1 cellular context compared by ENCODE assay signal in genomic region chr14:31286456-31287293, GRCh38.
TF ChIP-seq lines count a peak whose summit lies in the region.

No MANE protein-coding gene starts in this region.

TF ChIP-seq in HepG2, 621 proteins besides CTCF, POLR2A, EP300 and RAD21 (continued from another document and continues in another):
- TF ChIP-seq KIAA2018 (CRISPR knock-in tag; IDR thresholded peaks at IDR 0.05; ENCODE audit: borderline replicate concordance) (no peak), ZBTB7A (CRISPR knock-in tag; IDR thresholded peaks at IDR 0.05) (0 out of 2 replicates have a peak, but pooled peaks have one; percentile 52), ZNF562 (CRISPR knock-in tag; IDR thresholded peaks at IDR 0.05; ENCODE audit: borderline replicate concordance) (no peak), ISX (CRISPR knock-in tag; conservative IDR thresholded peaks at IDR 0.05) (no peak), YEATS2 (CRISPR knock-in tag; IDR thresholded peaks at IDR 0.05; ENCODE audit: borderline replicate concordance) (peak; percentile 57; the same call in 1 of the 2 replicates), ZNF335 (CRISPR knock-in tag; IDR thresholded peaks at IDR 0.05) (peak; percentile 78), THAP11 (CRISPR knock-in tag; IDR thresholded peaks at IDR 0.05) (peak; percentile 64; the same call in 1 of the 2 replicates), NR2C2 (CRISPR knock-in tag; IDR thresholded peaks at IDR 0.05; ENCODE audit: borderline replicate concordance) (peak; percentile 54; the same call in 1 of the 2 replicates), REST (IDR thresholded peaks at IDR 0.05; ENCODE audit: borderline replicate concordance in 1 of 2, low read depth in 1 of 2, low read length in 2 of 2) (no peak), ZNF570 (CRISPR knock-in tag; IDR thresholded peaks at IDR 0.05; ENCODE audit: borderline replicate concordance) (no peak), MYPOP (CRISPR knock-in tag; IDR thresholded peaks at IDR 0.05) (peak; percentile 74; the same call in 1 of the 2 replicates), ARNT2 (CRISPR knock-in tag; IDR thresholded peaks at IDR 0.05; ENCODE audit: low read depth) (no peak), ZNF10 (CRISPR knock-in tag; IDR thresholded peaks at IDR 0.05; ENCODE audit: borderline replicate concordance, low read depth) (no peak), ZBED4 (CRISPR knock-in tag; IDR thresholded peaks at IDR 0.05; ENCODE audit: borderline replicate concordance) (no peak), EHMT2 (IDR thresholded peaks at IDR 0.05; ENCODE audit: borderline replicate concordance, low read depth, low read length) (peak; percentile 56; the same call in 1 of the 2 replicates), SRY (CRISPR knock-in tag; IDR thresholded peaks at IDR 0.05) (peak; percentile 37; the same call in 1 of the 2 replicates), RFX1 (IDR thresholded peaks at IDR 0.05) (no peak), ATF6 (CRISPR knock-in tag; conservative IDR thresholded peaks at IDR 0.05) (no peak), ZNF350 (CRISPR knock-in tag; IDR thresholded peaks at IDR 0.05; ENCODE audit: borderline replicate concordance, low read depth) (peak; percentile 79; the same call in 1 of the 2 replicates), ZFP1 (CRISPR knock-in tag; IDR thresholded peaks at IDR 0.05) (no peak; the same call in 1 of the 2 replicates), NFE2L2 (IDR thresholded peaks at IDR 0.05; ENCODE audit: low read length) (peak; percentile 9; the same call in 1 of the 2 replicates), ZMAT5 (CRISPR knock-in tag; IDR thresholded peaks at IDR 0.05; ENCODE audit: borderline replicate concordance, low read depth) (no peak), ZSCAN30 (CRISPR knock-in tag; IDR thresholded peaks at IDR 0.05) (no peak), PHF20 (CRISPR knock-in tag; IDR thresholded peaks at IDR 0.05) (no peak; the same call in 1 of the 2 replicates), ZNF83 (CRISPR knock-in tag; IDR thresholded peaks at IDR 0.05; ENCODE audit: borderline replicate concordance) (peak; percentile 87; the same call in 1 of the 2 replicates), TAF15 (IDR thresholded peaks at IDR 0.05; ENCODE audit: low read depth, low read length, poor library complexity, severe bottlenecking) (no peak), ZNF773 (CRISPR knock-in tag; IDR thresholded peaks at IDR 0.05; ENCODE audit: borderline replicate concordance) (peak; percentile 28; the same call in 1 of the 2 replicates), LBX2 (CRISPR knock-in tag; IDR thresholded peaks at IDR 0.05; ENCODE audit: borderline replicate concordance) (peak; percentile 95), MLLT10 (CRISPR knock-in tag; IDR thresholded peaks at IDR 0.05) (no peak), ETV6 (CRISPR knock-in tag; conservative IDR thresholded peaks at IDR 0.05) (peak; percentile 62; the same call in 1 of the 2 replicates), ZNF567 (CRISPR knock-in tag; IDR thresholded peaks at IDR 0.05; ENCODE audit: borderline replicate concordance) (no peak), ZNF205 (CRISPR knock-in tag; IDR thresholded peaks at IDR 0.05) (no peak), ZNF326 (CRISPR knock-in tag; IDR thresholded peaks at IDR 0.05; ENCODE audit: borderline replicate concordance) (no peak), ZSCAN22 (CRISPR knock-in tag; IDR thresholded peaks at IDR 0.05) (no peak), MED1 (CRISPR knock-in tag; IDR thresholded peaks at IDR 0.05) (peak; percentile 60), ZNF768 (CRISPR knock-in tag; IDR thresholded peaks at IDR 0.05) (peak; percentile 80), ZBTB34 (CRISPR knock-in tag; IDR thresholded peaks at IDR 0.05) (peak; percentile 86), MAFK (conservative IDR thresholded peaks at IDR 0.05 in 1 of 2, IDR thresholded peaks at IDR 0.05 in 1 of 2; ENCODE audit: low read length in 2 of 2) (no peak)
